9 cellular contexts compared by ENCODE assay signal in genomic region chr19:7682175-7682855, GRCh38. TPM values are rescaled to one million over a fixed set of nuclear protein-coding genes. Genes with fewer than 3 reads are reported as not detected.
A peak's percentile ranks its signal among the peaks of the same experiment; 100 is the strongest.
DNase-seq lines count a peak whose midpoint lies in the region; ATAC-seq and TF ChIP-seq lines count a peak whose summit lies in the region.
"Had no signal": no experiment of that assay in that cellular context is flagged by ENCODE, and none has a peak within 500 bp of the region (broad histone marks: within the 10 kb centered on the region; RNA-seq: fewer than 3 reads in every experiment).

No MANE protein-coding gene starts in this region.

- H3K4me3 ChIP-seq in right atrium auricular region (peak overlapping the region; percentile 99), brain microvascular endothelial cell (ENCODE audit: low read depth, low read length) (peak overlapping the region; percentile 91), mononuclear cell (ENCODE audit: low read length) (peak overlapping the region; percentile 95), mucosa of descending colon (no peak overlapping the region)

- H3K9me3 ChIP-seq in right atrium auricular region (no peaks in the 10 kb centered on the region), mononuclear cell (ENCODE audit: low read depth, low read length) (no peaks in the 10 kb centered on the region), mucosa of descending colon (no peaks in the 10 kb centered on the region)

- peaks cover 11% of the 10 kb centered on the region for H3K36me3 ChIP-seq in right atrium auricular region
- H3K36me3 ChIP-seq in brain microvascular endothelial cell (replicated peaks) = peaks cover 19% of the 10 kb centered on the region
- H3K36me3 ChIP-seq in mucosa of descending colon (ENCODE audit: low read depth) = no peaks in the 10 kb centered on the region

- ATAC-seq in left ventricle myocardium superior (no peak), mucosa of descending colon (no peak), GM21381 (IDR thresholded peaks at IDR 0.05; ENCODE audit: unreplicated experiment) (no peak)

- no peak for DNase-seq in right atrium auricular region (ENCODE audit: low spot score)
- no peak for DNase-seq in left ventricle myocardium superior
- DNase-seq in brain microvascular endothelial cell = no peak
- DNase-seq in NCI-H1092 treated with DMSO at 0.1 percent for 48 hours (lab: John Stamatoyannopoulos, UW) = no peak
- DNase-seq in mucosa of descending colon = no peak
- DNase-seq in KBM-7 = no peak

- H3K27ac ChIP-seq in right atrium auricular region = no peak overlapping the region
- no peak overlapping the region for H3K27ac ChIP-seq in brain microvascular endothelial cell

- in situ Hi-C loops in brain microvascular endothelial cell (cut with HindIII; ENCODE audit: low pct_ligation_motif_present, low sequenced_read_pairs) = no loop called here
- in situ Hi-C loops in KBM-7 (cut with MboI; ENCODE audit: low pct_unique_long_range_greater_than_20kb, low sequenced_read_pairs) = no loop called here

- intact Hi-C loops in left ventricle myocardium superior (cut with micrococcal nuclease) = no loop called here
- intact Hi-C loops in mucosa of descending colon (cut with DNase I, micrococcal nuclease) = loop anchor here in 1 of 2 donors (5.0 to 10.0 kb wide), 2 partner anchors 112 to 115 kb away; no protein-coding TSS in a partner anchor

- H3K27me3 ChIP-seq in right atrium auricular region (no peaks in the 10 kb centered on the region), brain microvascular endothelial cell (replicated peaks) (no peaks in the 10 kb centered on the region), mononuclear cell (ENCODE audit: insufficient read depth, low read length) (no peaks in the 10 kb centered on the region)

- H3K4me1 ChIP-seq in right atrium auricular region (peaks cover 0 to 16% of the 10 kb centered on the region in 2 donors), mononuclear cell (ENCODE audit: insufficient read depth, low read length) (peaks cover 50% of the 10 kb centered on the region), mucosa of descending colon (ENCODE audit: low read depth) (peaks cover 10% of the 10 kb centered on the region)

- TF ChIP-seq CTCF in right atrium auricular region (IDR thresholded peaks at IDR 0.05) (no peak), brain microvascular endothelial cell (IDR thresholded peaks at IDR 0.05; ENCODE audit: low read depth, low read length, missing control alignments) (peak; percentile 29), mucosa of descending colon (IDR thresholded peaks at IDR 0.05) (no peak)

RNA-seq across cellular contexts. Expression of gene TRAPPC5, which starts 1.7 kb away (rescaled TPM):
- total RNA-seq in right atrium auricular region (10 to 100 TPM; 55.0 to 58.3 TPM), left ventricle myocardium superior (111 TPM), mononuclear cell (25.5 TPM), mucosa of descending colon (10 to 100 TPM; 72.5 to 97.0 (median 91.1) TPM)

RNA-seq across cellular contexts. Expression of gene MCEMP1, which starts 5.4 kb away (rescaled TPM):
- total RNA-seq in right atrium auricular region (1 to 10 TPM in 1 of 2 donors, under 1 TPM in 1; 0.70 to 1.5 TPM), left ventricle myocardium superior (0.72 TPM), mononuclear cell (1.8 TPM), mucosa of descending colon (under 1 TPM in 2 of 3 donors, not detected in 1; 0.36 to 0.38 TPM)
- total RNA-seq: T-helper 2 cell treated with Interferon-gamma antibody and Interleukin-4, amounts not matched to agents 100 ng/mL and 5 ng/mL, for 36 hours had no signal

RNA-seq across cellular contexts. Expression of gene RETN, which starts 13.5 kb away (rescaled TPM):
- not detected for total RNA-seq in right atrium auricular region
- total RNA-seq in left ventricle myocardium superior = not detected
- total RNA-seq in mononuclear cell = 47.2 TPM
- total RNA-seq in mucosa of descending colon = not detected
- total RNA-seq: T-helper 2 cell treated with Interferon-gamma antibody and Interleukin-4, amounts not matched to agents 100 ng/mL and 5 ng/mL, for 36 hours had no signal

RNA-seq across cellular contexts. Expression of gene FCER2, which starts 19.6 kb away (rescaled TPM):
- total RNA-seq in right atrium auricular region (not detected), left ventricle myocardium superior (0.17 TPM), mononuclear cell (25.4 TPM), mucosa of descending colon (under 1 TPM; 0.26 to 0.44 (median 0.29) TPM)

RNA-seq across cellular contexts. Expression of gene STXBP2, which starts 45.4 kb away (rescaled TPM):
- total RNA-seq in right atrium auricular region (10 to 100 TPM in 1 of 2 donors, 1 to 10 TPM in 1; 6.4 to 14.9 TPM), left ventricle myocardium superior (9.7 TPM), mononuclear cell (89.7 TPM), mucosa of descending colon (100 to 1,000 TPM; 114 to 209 (median 183) TPM)

Comparison
In these comparisons a context has a peak if more than half of its experiments do, and no peak if none do; other contexts are left out.
1. RNA of gene RETN, which starts 13.5 kb away (total RNA-seq): 47.2 TPM in mononuclear cell (single experiment); not detected in right atrium auricular region, not detected in mucosa of descending colon and not detected in left ventricle myocardium superior (single experiment); every median in the first group is over 10 times any median in the second.